Comparison of ENCODE assay signal across 10 cellular contexts in the genomic region with DNA sequence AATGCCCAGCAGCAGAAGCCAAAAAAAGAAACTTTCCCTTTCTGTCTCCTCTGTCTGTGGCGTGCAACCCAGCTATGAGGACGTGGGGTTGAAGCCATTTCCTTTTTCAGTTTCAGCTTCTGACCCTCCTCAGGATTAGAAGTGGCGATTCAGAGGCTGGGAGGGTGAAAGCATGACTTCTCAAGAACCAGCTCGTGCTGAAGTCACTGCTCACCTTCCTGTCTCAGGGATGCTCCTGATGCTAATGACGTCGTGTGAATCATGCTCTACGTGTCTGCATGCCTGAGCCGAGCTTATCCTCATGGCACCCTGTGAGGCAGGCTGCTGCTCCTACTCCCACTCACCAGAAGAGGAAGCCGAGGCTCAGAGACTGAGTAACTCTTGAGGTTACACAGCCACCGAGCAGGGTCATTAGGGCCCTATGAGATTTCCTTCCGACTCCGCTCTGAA. TPM values are rescaled to one million over a fixed set of nuclear protein-coding genes. Genes with fewer than 3 reads are reported as not detected.
DNase-seq lines count a peak whose midpoint lies in the region; ATAC-seq and TF ChIP-seq lines count a peak whose summit lies in the region.
"Had no signal": no experiment of that assay in that cellular context is flagged by ENCODE, and none has a peak within 500 bp of the region (broad histone marks: within the 10 kb centered on the region; RNA-seq: fewer than 3 reads in every experiment).

No MANE protein-coding gene starts in this region.

- H3K36me3 ChIP-seq in Caco-2 (ENCODE audit: control insufficient read depth, insufficient read depth, low read length) (no peaks in the 10 kb centered on the region), SJCRH30 (no peaks in the 10 kb centered on the region)

- no peaks in the 10 kb centered on the region for H3K4me1 Mint-ChIP-seq in activated T-cell treated with anti-CD3 and anti-CD28 coated beads, Interleukin-2, amount 50 U/mL, for 4 hours (ENCODE audit: low read depth)
- H3K4me1 Mint-ChIP-seq in naive B cell: peaks cover 17 to 27% (median 18%) of the 10 kb centered on the region in 3 donors
- no peaks in the 10 kb centered on the region for H3K4me1 Mint-ChIP-seq in Caco-2 (ENCODE audit: low read depth, unreplicated experiment)
- H3K4me1 Mint-ChIP-seq in nephron progenitor cell: peaks cover 25% of the 10 kb centered on the region

- H3K4me3 Mint-ChIP-seq in activated T-cell treated with anti-CD3 and anti-CD28 coated beads, Interleukin-2, amount 50 U/mL, for 4 hours: no peak overlapping the region
- H3K4me3 Mint-ChIP-seq in naive B cell (peak overlapping the region in 6 of 8 donors; percentile 25 to 81 (median 32)), Caco-2 (ENCODE audit: unreplicated experiment) (no peak overlapping the region), nephron progenitor cell (no peak overlapping the region)
- H3K4me3 Mint-ChIP-seq: T-helper 1 cell treated with Interleukin-12 subunit alpha and Interleukin-12 subunit beta and Interleukin-4 antibody, amounts not matched to agents 30 μg/mL and 1 μg/mL, for 36 hours had no signal

- H3K4me3 ChIP-seq in Caco-2 (ENCODE audit: low read depth, low read length) (no peak overlapping the region), SJCRH30 (no peak overlapping the region)

- no peaks in the 10 kb centered on the region for H3K9me3 Mint-ChIP-seq in activated T-cell treated with anti-CD3 and anti-CD28 coated beads, Interleukin-2, amount 50 U/mL, for 4 hours
- H3K9me3 Mint-ChIP-seq in naive B cell: no peaks in the 10 kb centered on the region
- no peaks in the 10 kb centered on the region for H3K9me3 Mint-ChIP-seq in Caco-2 (ENCODE audit: unreplicated experiment)
- H3K9me3 Mint-ChIP-seq in nephron progenitor cell: no peaks in the 10 kb centered on the region
- H3K9me3 Mint-ChIP-seq: T-helper 1 cell treated with Interleukin-12 subunit alpha and Interleukin-12 subunit beta and Interleukin-4 antibody, amounts not matched to agents 30 μg/mL and 1 μg/mL, for 36 hours had no signal

- DNase-seq in GM10248 (ENCODE audit: extremely low spot score) (peak; percentile 76), naive B cell (no peak), Caco-2 (no peak), nephron progenitor cell (no peak), SJCRH30 (no peak)
- no peak for DNase-seq in activated T-cell treated with anti-CD3 and anti-CD28 coated beads, Interleukin-2, amount 50 U/mL, for 4 hours

- BruUV-seq in Caco-2 (replicated peaks; lab: Mats Ljungman, UMichigan): no TSS peak

- H3K9me3 ChIP-seq in Caco-2: no peaks in the 10 kb centered on the region; the same call in 1 of the 2 replicates
- no peaks in the 10 kb centered on the region for H3K9me3 ChIP-seq in SJCRH30 (replicated peaks)

- CTCF ChIA-PET in GM10248 (lab: Yijun Ruan, JAX): interaction anchor here (0.9 to 8.6 kb wide), 5 partner anchors 12 to 215 kb away, joined by 4 to 77 read pairs (median 6); a partner anchor contains a TSS
- CTCF ChIA-PET in Caco-2 (lab: Charles Lee): interaction anchor here (0.7 kb wide), 1 partner anchor 111 kb away, joined by 3 read pairs; no protein-coding TSS in a partner anchor

- peak overlapping the region; percentile 9 to 86 (median 68) for H3K27ac Mint-ChIP-seq in naive B cell
- no peak overlapping the region for H3K27ac Mint-ChIP-seq in Caco-2 (ENCODE audit: unreplicated experiment)
- H3K27ac Mint-ChIP-seq in nephron progenitor cell: no peak overlapping the region
- H3K27ac Mint-ChIP-seq: T-helper 1 cell treated with Interleukin-12 subunit alpha and Interleukin-12 subunit beta and Interleukin-4 antibody, amounts not matched to agents 30 μg/mL and 1 μg/mL, for 36 hours had no signal

- H3K27me3 ChIP-seq in Caco-2 (replicated peaks; ENCODE audit: control insufficient read depth, insufficient read depth, low read length) (no peaks in the 10 kb centered on the region; the same call in none of the 2 replicates), SJCRH30 (no peaks in the 10 kb centered on the region; the same call in 1 of the 2 replicates)

- ATAC-seq in GM19455 (IDR thresholded peaks at IDR 0.05; ENCODE audit: unreplicated experiment): peak; percentile 56
- peak; percentile 66 for ATAC-seq in HG03439 (IDR thresholded peaks at IDR 0.05; ENCODE audit: unreplicated experiment)
- peak; percentile 75 to 77 for ATAC-seq in activated T-cell treated with anti-CD3 and anti-CD28 coated beads, Interleukin-2, amount 50 U/mL, for 4 hours
- ATAC-seq in naive B cell (ENCODE audit: low read depth in 2 of 2): peak; percentile 41 to 60

- intact Hi-C loops in Caco-2 (cut with micrococcal nuclease; ENCODE audit: unreplicated experiment): no loop called here

- TF ChIP-seq CTCF in GM10248 (IDR thresholded peaks at IDR 0.05; ENCODE audit: control extremely low read depth, extremely low read depth, low read depth, missing control alignments): no peak
- TF ChIP-seq CTCF in Caco-2 (IDR thresholded peaks at IDR 0.05; ENCODE audit: insufficient read depth in 1 of 2, low read depth in 1 of 2, low read length in 1 of 2, severe bottlenecking in 1 of 2, unreplicated experiment in 1 of 2): no peak
- no peak for TF ChIP-seq CTCF in nephron progenitor cell (IDR thresholded peaks at IDR 0.05)

- POLR2A ChIA-PET in GM10248 (lab: Yijun Ruan, JAX): no interaction called here
- POLR2A ChIA-PET in Caco-2 (lab: Charles Lee): no interaction called here

- no peaks in the 10 kb centered on the region for H3K36me3 Mint-ChIP-seq in activated T-cell treated with anti-CD3 and anti-CD28 coated beads, Interleukin-2, amount 50 U/mL, for 4 hours (ENCODE audit: insufficient read depth)
- H3K36me3 Mint-ChIP-seq in naive B cell (no peaks in the 10 kb centered on the region), Caco-2 (ENCODE audit: insufficient read depth, unreplicated experiment) (no peaks in the 10 kb centered on the region), nephron progenitor cell (ENCODE audit: low read depth) (no peaks in the 10 kb centered on the region)

- H3K27ac ChIP-seq in SJCRH30: no peak overlapping the region

- H3K4me1 ChIP-seq in Caco-2: no peaks in the 10 kb centered on the region
- no peaks in the 10 kb centered on the region for H3K4me1 ChIP-seq in SJCRH30

- peaks cover 23% of the 10 kb centered on the region for H3K27me3 Mint-ChIP-seq in activated T-cell treated with anti-CD3 and anti-CD28 coated beads, Interleukin-2, amount 50 U/mL, for 4 hours (ENCODE audit: low read depth)
- H3K27me3 Mint-ChIP-seq in naive B cell (peaks cover 9 to 28% (median 13%) of the 10 kb centered on the region in 3 donors), Caco-2 (ENCODE audit: insufficient read depth, unreplicated experiment) (peaks cover 17% of the 10 kb centered on the region), nephron progenitor cell (ENCODE audit: low read depth, poor library complexity) (peaks cover 68% of the 10 kb centered on the region)

RNA-seq across cellular contexts. Expression of a gene that starts 5.7 kb away (rescaled TPM):
- total RNA-seq in activated T-cell treated with anti-CD3 and anti-CD28 coated beads, Interleukin-2, amount 50 U/mL, for 4 hours: under 1 TPM in 1 of 3 donors, not detected in 2; 0.18 TPM
- not detected for polyA plus RNA-seq in naive B cell (ENCODE audit: low read depth in 6 of 6)
- 0.23 and 0.54 TPM in 2 replicates for total RNA-seq in Caco-2 (2022)
- not detected in 2 replicates for total RNA-seq in SJCRH30 (2014; rRNA removed; shearing (Covaris generic))
- total RNA-seq: lung microvascular endothelial cell had no signal

RNA-seq across cellular contexts. Expression of a gene that starts 13.7 kb away (rescaled TPM):
- total RNA-seq in activated T-cell treated with anti-CD3 and anti-CD28 coated beads, Interleukin-2, amount 50 U/mL, for 4 hours: 10 to 100 TPM; 17.0 to 22.0 (median 20.0) TPM
- polyA plus RNA-seq in naive B cell (ENCODE audit: low read depth in 6 of 6): 1 to 10 TPM; 2.1 to 7.0 (median 3.7) TPM
- 25.5 and 28.6 TPM in 2 replicates for total RNA-seq in Caco-2 (2022)
- total RNA-seq in SJCRH30 (2014; rRNA removed; shearing (Covaris generic)): 9.0 and 15.5 TPM in 2 replicates

RNA-seq across cellular contexts. Expression of a gene that starts 40.2 kb away (rescaled TPM):
- not detected for total RNA-seq in activated T-cell treated with anti-CD3 and anti-CD28 coated beads, Interleukin-2, amount 50 U/mL, for 4 hours
- polyA plus RNA-seq in naive B cell (ENCODE audit: low read depth in 6 of 6): not detected
- not detected in 2 replicates for total RNA-seq in Caco-2 (2022)
- not detected in 2 replicates for total RNA-seq in SJCRH30 (2014; rRNA removed; shearing (Covaris generic))
- total RNA-seq: lung microvascular endothelial cell had no signal

RNA-seq across cellular contexts. Expression of a gene that starts 48.0 kb away (rescaled TPM):
- not detected for total RNA-seq in activated T-cell treated with anti-CD3 and anti-CD28 coated beads, Interleukin-2, amount 50 U/mL, for 4 hours
- under 1 TPM in 2 of 6 donors, not detected in 4; 0.12 to 0.29 TPM for polyA plus RNA-seq in naive B cell (ENCODE audit: low read depth in 6 of 6)
- 0.23 TPM in 1 of 2 replicates, not detected in the other for total RNA-seq in Caco-2 (2022)
- total RNA-seq in SJCRH30 (2014; rRNA removed; shearing (Covaris generic)): 5.2 and 6.4 TPM in 2 replicates
- total RNA-seq: lung microvascular endothelial cell had no signal

Comparison
In these comparisons a context has a peak if more than half of its experiments do, and no peak if none do; other contexts are left out.
1. H3K4me3 Mint-ChIP-seq: peak in naive B cell (6 of 8); none in activated T-cell treated with anti-CD3 and anti-CD28 coated beads, Interleukin-2, amount 50 U/mL, for 4 hours (single experiment), Caco-2 (single experiment) and nephron progenitor cell (single experiment).
2. H3K27ac Mint-ChIP-seq: peak in naive B cell (6 of 6); none in Caco-2 (single experiment) and nephron progenitor cell (single experiment).
3. Peak in every context shown above with its lines, with median percentiles within 50 percentile points of each other: ATAC-seq.